9 cellular contexts compared by ENCODE assay signal in the genomic region with DNA sequence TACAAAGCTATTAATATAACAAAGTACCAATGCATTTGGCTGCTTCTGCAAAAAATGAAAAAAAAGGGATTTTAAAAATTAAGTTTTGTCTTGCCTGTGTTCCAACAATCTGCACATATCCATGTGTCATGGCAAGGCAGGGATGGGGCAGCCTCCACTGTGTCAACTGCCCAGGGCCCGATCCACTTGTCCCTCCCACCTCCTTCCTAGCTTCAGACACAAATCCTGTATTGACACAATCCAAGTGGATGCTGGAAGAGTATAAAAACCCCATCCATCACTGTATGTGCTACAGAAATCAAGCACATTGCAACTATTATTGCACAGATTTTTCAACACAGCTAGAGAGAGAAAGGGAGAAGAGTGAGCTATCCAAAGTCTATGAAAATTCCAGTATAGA.
DNase-seq lines count a peak whose midpoint lies in the region; ATAC-seq and TF ChIP-seq lines count a peak whose summit lies in the region.
"Had no signal": no experiment of that assay in that cellular context is flagged by ENCODE, and none has a peak within 500 bp of the region (broad histone marks: within the 10 kb centered on the region; RNA-seq: fewer than 3 reads in every experiment).

No MANE protein-coding gene starts in this region.

- H3K4me1 ChIP-seq in DND-41 (ENCODE audit: insufficient read depth, low read length): peaks cover 47% of the 10 kb centered on the region

- no peaks in the 10 kb centered on the region for H3K9me3 Mint-ChIP-seq in activated naive CD8-positive, alpha-beta T cell treated with anti-CD3 and anti-CD28 coated beads, Interleukin-2, amount 50 U/mL, for 24 hours

- ATAC-seq in DND-41 (ENCODE audit: insufficient read depth, low read depth) (peak; percentile 27; the same call in 2 of the 3 replicates), HG02840 (IDR thresholded peaks at IDR 0.05; ENCODE audit: low FRiP score, unreplicated experiment) (no peak)
- no peak for ATAC-seq in activated naive CD8-positive, alpha-beta T cell treated with anti-CD3 and anti-CD28 coated beads, Interleukin-2, amount 50 U/mL, for 24 hours

- peak overlapping the region; percentile 97 for H3K27ac Mint-ChIP-seq in activated naive CD8-positive, alpha-beta T cell treated with anti-CD3 and anti-CD28 coated beads, Interleukin-2, amount 50 U/mL, for 24 hours

- peaks cover 20% of the 10 kb centered on the region for H3K36me3 ChIP-seq in DND-41 (ENCODE audit: insufficient read depth, low read length)
- H3K36me3 ChIP-seq in H7 (replicated peaks; ENCODE audit: control insufficient read depth, insufficient read depth, low read length): no peaks in the 10 kb centered on the region
- H3K36me3 ChIP-seq: WERI-Rb-1 had no signal

- H4K20me1 ChIP-seq in DND-41 (ENCODE audit: insufficient read depth, low read length): peaks cover 13% of the 10 kb centered on the region; the same call in 1 of the 2 replicates

- TF ChIP-seq CTCF in DND-41 (IDR thresholded peaks at IDR 0.05; ENCODE audit: borderline replicate concordance, extremely low read depth, low read length, poor library complexity, severe bottlenecking): no peak

- no peaks in the 10 kb centered on the region for H3K9me3 ChIP-seq in DND-41 (ENCODE audit: insufficient read depth, low read length, severe bottlenecking)

- peak overlapping the region; percentile 93 for H3K4me2 ChIP-seq in DND-41 (ENCODE audit: insufficient read depth, low read length)

- H3K4me1 Mint-ChIP-seq in activated naive CD8-positive, alpha-beta T cell treated with anti-CD3 and anti-CD28 coated beads, Interleukin-2, amount 50 U/mL, for 24 hours: peaks cover 69% of the 10 kb centered on the region

- peaks cover 42% of the 10 kb centered on the region for H3K36me3 Mint-ChIP-seq in activated naive CD8-positive, alpha-beta T cell treated with anti-CD3 and anti-CD28 coated beads, Interleukin-2, amount 50 U/mL, for 24 hours (ENCODE audit: low read depth)

- H3K4me3 ChIP-seq in DND-41 (ENCODE audit: low read depth in 1 of 2, low read length in 2 of 2) (peak overlapping the region; percentile 70 to 80), skin epidermis (peak overlapping the region in 5 of 7 experiments; percentile 2 to 36 (median 12)), H7 (ENCODE audit: insufficient read depth, low read depth, low read length) (no peak overlapping the region)

- DNase-seq in DND-41 (peak; percentile 35), M059J (ENCODE audit: low read depth) (peak; percentile 24), H7 (no peak)
- no peak for DNase-seq in activated naive CD8-positive, alpha-beta T cell treated with anti-CD3 and anti-CD28 coated beads, Interleukin-2, amount 50 U/mL, for 24 hours
- no peak for DNase-seq in activated CD8-positive, alpha-beta memory T cell treated with anti-CD3 and anti-CD28 coated beads, Interleukin-2, amount 50 U/mL, for 48 hours
- DNase-seq: WERI-Rb-1 had no signal

- H3K4me3 Mint-ChIP-seq in activated naive CD8-positive, alpha-beta T cell treated with anti-CD3 and anti-CD28 coated beads, Interleukin-2, amount 50 U/mL, for 24 hours: peak overlapping the region; percentile 88

- H2AFZ ChIP-seq in DND-41 (ENCODE audit: low read depth, low read length): peak overlapping the region; percentile 92

- peak overlapping the region; percentile 66 for H3K9ac ChIP-seq in DND-41 (ENCODE audit: low read depth, low read length)

- H3K27ac ChIP-seq in DND-41 (ENCODE audit: low read length) (peak overlapping the region; percentile 96), skin epidermis (peak overlapping the region in 14 of 21 experiments; percentile 31 to 88 (median 70))
- H3K27ac ChIP-seq: epithelial cell of prostate, WERI-Rb-1 had no signal

- H3K27me3 ChIP-seq in DND-41 (ENCODE audit: insufficient read depth, low read length, poor library complexity) (no peaks in the 10 kb centered on the region), H7 (ENCODE audit: control insufficient read depth, insufficient read depth, low read length) (no peaks in the 10 kb centered on the region)

- no peaks in the 10 kb centered on the region for H3K27me3 Mint-ChIP-seq in activated naive CD8-positive, alpha-beta T cell treated with anti-CD3 and anti-CD28 coated beads, Interleukin-2, amount 50 U/mL, for 24 hours

- H3K79me2 ChIP-seq in DND-41 (ENCODE audit: insufficient read depth, low read length): peaks cover 63% of the 10 kb centered on the region

Comparison
In these comparisons a context has a peak if more than half of its experiments do, and no peak if none do; other contexts are left out.
1. DNase-seq: peak in DND-41 (single experiment) and M059J (single experiment); none in activated naive CD8-positive, alpha-beta T cell treated with anti-CD3 and anti-CD28 coated beads, Interleukin-2, amount 50 U/mL, for 24 hours (single experiment), H7 (single experiment) and activated CD8-positive, alpha-beta memory T cell treated with anti-CD3 and anti-CD28 coated beads, Interleukin-2, amount 50 U/mL, for 48 hours (single experiment).